Comparison of ENCODE assay signal across 8 cellular contexts in the genomic region with DNA sequence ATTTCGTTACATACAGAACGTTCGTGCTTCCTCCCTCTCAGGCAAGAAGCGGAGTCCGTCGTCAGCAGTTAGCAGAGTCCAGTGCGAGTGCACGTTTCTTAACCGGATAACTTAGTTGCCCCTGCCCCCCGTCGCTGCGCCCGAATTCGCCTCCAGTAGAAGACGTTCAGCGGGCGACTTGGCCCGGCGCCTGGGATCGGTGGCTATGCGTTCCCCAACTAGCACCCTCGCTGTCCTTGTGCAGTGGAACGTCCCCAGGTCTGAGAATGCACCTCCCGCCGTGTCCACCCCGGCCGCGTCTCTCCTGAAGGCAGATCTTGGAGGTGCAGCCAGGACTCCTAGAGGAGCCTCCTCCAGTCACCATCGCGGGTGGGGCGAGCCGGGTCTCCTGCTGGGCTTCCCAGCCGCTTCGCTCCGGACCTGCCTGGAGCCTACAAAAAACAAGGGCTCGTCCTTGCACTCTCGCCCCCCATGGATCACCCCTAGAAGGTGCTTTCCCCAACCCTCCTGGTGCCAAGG. TPM values are rescaled to one million over a fixed set of nuclear protein-coding genes. Genes with fewer than 3 reads are reported as not detected.
DNase-seq lines count a peak whose midpoint lies in the region; ATAC-seq and TF ChIP-seq lines count a peak whose summit lies in the region.

No MANE protein-coding gene starts in this region.

- no peak overlapping the region for H3K27ac Mint-ChIP-seq in natural killer cell treated with Interleukin-12 subunit alpha and Interleukin-12 subunit beta and Interleukin-15 and Interleukin-18, amount 100 ng/mL, for 72 hours

- peaks cover 11% of the 10 kb centered on the region for H3K36me3 Mint-ChIP-seq in natural killer cell treated with Interleukin-12 subunit alpha and Interleukin-12 subunit beta and Interleukin-15 and Interleukin-18, amount 100 ng/mL, for 72 hours

- peaks cover 3 to 4% of the 10 kb centered on the region in 2 donors for H3K4me1 Mint-ChIP-seq in natural killer cell treated with Interleukin-12 subunit alpha and Interleukin-12 subunit beta and Interleukin-15 and Interleukin-18, amount 100 ng/mL, for 72 hours (ENCODE audit: low read depth in 2 of 2)

- no peak for ATAC-seq in natural killer cell treated with Interleukin-12 subunit alpha and Interleukin-12 subunit beta and Interleukin-15 and Interleukin-18, amount 100 ng/mL, for 72 hours
- ATAC-seq in GM19328 (IDR thresholded peaks at IDR 0.05; ENCODE audit: unreplicated experiment), result no peak
- no peak for ATAC-seq in GM19351 (IDR thresholded peaks at IDR 0.05; ENCODE audit: unreplicated experiment)

- H3K36me3 ChIP-seq in H7 (replicated peaks; ENCODE audit: control insufficient read depth, insufficient read depth, low read length) (no peaks in the 10 kb centered on the region), iPS DF 6.9 (ENCODE audit: control insufficient read depth, insufficient read depth, low read length) (no peaks in the 10 kb centered on the region), sigmoid colon (no peaks in the 10 kb centered on the region)

- H3K4me3 ChIP-seq in H7 (ENCODE audit: insufficient read depth, low read depth, low read length) (peak overlapping the region; percentile 37), iPS DF 6.9 (ENCODE audit: low read length) (peak overlapping the region; percentile 45; the same call in 1 of the 2 replicates), sigmoid colon (peak overlapping the region; percentile 23 to 51 (median 46))

- peaks cover 48 to 66% of the 10 kb centered on the region in 2 donors for H3K27me3 Mint-ChIP-seq in natural killer cell treated with Interleukin-12 subunit alpha and Interleukin-12 subunit beta and Interleukin-15 and Interleukin-18, amount 100 ng/mL, for 72 hours

- DNase-seq in H7 (peak; percentile 42), SHP77 (lab: John Stamatoyannopoulos, UW) (peak; percentile 59 to 65), iPS DF 6.9 (ENCODE audit: low read depth, low spot score) (no peak), sigmoid colon (peak; percentile 61), NCI-H446 treated with DMSO at 0.1 percent for 48 hours (lab: John Stamatoyannopoulos, UW) (no peak)
- DNase-seq in natural killer cell treated with Interleukin-12 subunit alpha and Interleukin-12 subunit beta and Interleukin-15 and Interleukin-18, amount 100 ng/mL, for 72 hours (ENCODE audit: low spot score), result no peak

- H3K9me3 ChIP-seq in iPS DF 6.9 (ENCODE audit: control insufficient read depth, insufficient read depth, low read length) (no peaks in the 10 kb centered on the region), sigmoid colon (no peaks in the 10 kb centered on the region)

- no peak overlapping the region for H3K27ac ChIP-seq in iPS DF 6.9 (ENCODE audit: low read length)
- peak overlapping the region in 3 of 4 donors; percentile 15 to 38 (median 24) for H3K27ac ChIP-seq in sigmoid colon

- H3K4me1 ChIP-seq in iPS DF 6.9 (ENCODE audit: control insufficient read depth, insufficient read depth, low read length) (peaks cover 1% of the 10 kb centered on the region; the same call in 1 of the 2 replicates), sigmoid colon (peaks cover 0 to 25% (median 18%) of the 10 kb centered on the region in 4 donors)

- TF ChIP-seq EP300 in sigmoid colon (IDR thresholded peaks at IDR 0.05), result no peak

- H3K27me3 ChIP-seq in H7 (ENCODE audit: control insufficient read depth, insufficient read depth, low read length), result peaks cover 35% of the 10 kb centered on the region
- H3K27me3 ChIP-seq in iPS DF 6.9 (ENCODE audit: control insufficient read depth, insufficient read depth, low read length), result peaks cover 16% of the 10 kb centered on the region; the same call in 1 of the 2 replicates
- H3K27me3 ChIP-seq in sigmoid colon, result peaks cover 6 to 52% (median 26%) of the 10 kb centered on the region in 3 donors

- TF ChIP-seq CTCF in sigmoid colon (IDR thresholded peaks at IDR 0.05), result no peak

- no peak overlapping the region for H3K4me3 Mint-ChIP-seq in natural killer cell treated with Interleukin-12 subunit alpha and Interleukin-12 subunit beta and Interleukin-15 and Interleukin-18, amount 100 ng/mL, for 72 hours

- intact Hi-C loops in sigmoid colon (cut with DNase I), result no loop called here

- no CpG with 5 or more reads among the region's 37 CpGs for WGBS in iPS DF 6.9 (ENCODE audit: insufficient coverage, insufficient read length)
- 3 to 5% methylated on average over 37 of the region's 37 CpGs for WGBS in sigmoid colon, 2 donors

- H3K9me3 Mint-ChIP-seq in natural killer cell treated with Interleukin-12 subunit alpha and Interleukin-12 subunit beta and Interleukin-15 and Interleukin-18, amount 100 ng/mL, for 72 hours, result peaks cover 4% of the 10 kb centered on the region

- no peak for TF ChIP-seq POLR2A in sigmoid colon (IDR thresholded peaks at IDR 0.05)

RNA-seq across cellular contexts. Expression of a gene that starts 0.9 kb away (rescaled TPM):
- total RNA-seq in H7 (2014; rRNA removed; shearing (Covaris generic)), result 0.10 and 0.11 TPM in 2 replicates
- total RNA-seq in sigmoid colon, result 1 to 10 TPM; 2.0 to 5.4 (median 3.8) TPM
- under 1 TPM in 2 of 3 donors, not detected in 1; 0.54 to 0.60 TPM for polyA plus RNA-seq in sigmoid colon
- total RNA-seq in natural killer cell treated with Interleukin-12 subunit alpha and Interleukin-12 subunit beta and Interleukin-15 and Interleukin-18, amount 100 ng/mL, for 72 hours, result not detected

Comparison
In these comparisons a context has a peak if more than half of its experiments do, and no peak if none do; other contexts are left out.
1. DNase-seq: peak in H7 (single experiment), SHP77 (2 of 2) and sigmoid colon (single experiment); none in iPS DF 6.9 (single experiment), natural killer cell treated with Interleukin-12 subunit alpha and Interleukin-12 subunit beta and Interleukin-15 and Interleukin-18, amount 100 ng/mL, for 72 hours (single experiment) and NCI-H446 treated with DMSO at 0.1 percent for 48 hours (single experiment).
2. Peak in every context shown above with its lines, with median percentiles within 50 percentile points of each other: H3K4me3 ChIP-seq.